ENCODE assay signal across 8 cellular contexts in genomic region chr3:182792901-182793662, GRCh38. TPM values are rescaled to one million over a fixed set of nuclear protein-coding genes. Genes with fewer than 3 reads are reported as not detected.
A peak's percentile ranks its signal among the peaks of the same experiment; 100 is the strongest.
DNase-seq lines count a peak whose midpoint lies in the region; ATAC-seq and TF ChIP-seq lines count a peak whose summit lies in the region.

Gene ATP11B, plus strand, starts transcription at chr3:182793504. Its CDS starts 256 bp downstream, at chr3:182793760.

- TSS peak; percentile 97 for BruUV-seq in Calu3 (replicated peaks; lab: Mats Ljungman, UMichigan)

- DNase-seq in Calu3 = peak; percentile 90
- DNase-seq in GM20000 (ENCODE audit: low spot score) = peak; percentile 95
- DNase-seq in HT-29 (ENCODE audit: low spot score) = peak; percentile 73
- DNase-seq in OCI-M1 (lab: John Stamatoyannopoulos, UW) = peak; percentile 71
- DNase-seq in activated T-cell treated with anti-CD3 and anti-CD28 coated beads for 4 hours = peak; percentile 71
- peak; percentile 66 for DNase-seq in epithelial cell of esophagus (ENCODE audit: low read depth)
- DNase-seq in mucosa of descending colon = peak; percentile 85 to 90 (median 87)
- DNase-seq in stimulated activated CD8-positive, alpha-beta memory T cell treated with anti-CD3 and anti-CD28 coated beads, Interleukin-4, amount 100 ng/mL, for 1 hour (ENCODE audit: low read depth in 2 of 2, low spot score in 1 of 2) = peak; percentile 66 to 73

- intact Hi-C loops in Calu3 (cut with micrococcal nuclease; ENCODE audit: unreplicated experiment) = no loop called here
- intact Hi-C loops in mucosa of descending colon (cut with DNase I, micrococcal nuclease) = no loop called here

- peak within 1 kb of the TSS; percentile 90 for H3K4me3 Mint-ChIP-seq in Calu3 (ENCODE audit: low read depth, unreplicated experiment)

- H3K4me1 ChIP-seq in mucosa of descending colon (ENCODE audit: low read depth) = peaks cover 9% of the 10 kb centered on the region

- H3K9me3 ChIP-seq in mucosa of descending colon = no peaks in the 10 kb centered on the region

- H3K36me3 ChIP-seq in mucosa of descending colon (ENCODE audit: low read depth) = no peaks in the 10 kb centered on the region

- peak; percentile 90 for ATAC-seq in mucosa of descending colon

- H3K9me3 Mint-ChIP-seq in Calu3 (ENCODE audit: low read depth, unreplicated experiment) = no peaks in the 10 kb centered on the region

- H3K27me3 Mint-ChIP-seq in Calu3 (ENCODE audit: unreplicated experiment) = no peaks in the 10 kb centered on the region

- peaks cover 34% of the 10 kb centered on the region for H3K36me3 Mint-ChIP-seq in Calu3 (ENCODE audit: insufficient read depth, unreplicated experiment)

- H3K4me1 Mint-ChIP-seq in Calu3 (ENCODE audit: low read depth, unreplicated experiment) = peaks cover 26% of the 10 kb centered on the region

- CTCF ChIA-PET in Calu3 (lab: Charles Lee) = interaction anchor here (0.6 to 3.0 kb wide), 5 partner anchors 29 to 320 kb away, joined by 3 to 22 read pairs (median 3); no protein-coding TSS in a partner anchor

- TF ChIP-seq CTCF in Calu3 (IDR thresholded peaks at IDR 0.05; ENCODE audit: unreplicated experiment) = no peak
- no peak for TF ChIP-seq CTCF in GM20000 (IDR thresholded peaks at IDR 0.05; ENCODE audit: extremely low read depth, missing control alignments)
- TF ChIP-seq CTCF in epithelial cell of esophagus (IDR thresholded peaks at IDR 0.05; ENCODE audit: insufficient read depth, low read depth, low read length, missing control alignments) = no peak
- TF ChIP-seq CTCF in mucosa of descending colon (IDR thresholded peaks at IDR 0.05) = no peak

- peak within 1 kb of the TSS; percentile 94 for H3K4me3 ChIP-seq in epithelial cell of esophagus (ENCODE audit: low read length)
- peak within 1 kb of the TSS; percentile 92 for H3K4me3 ChIP-seq in mucosa of descending colon

- peak within 1 kb of the TSS; percentile 87 for H3K27ac Mint-ChIP-seq in Calu3 (ENCODE audit: unreplicated experiment)

RNA-seq across cellular contexts. Expression of gene ATP11B, which starts in this region (rescaled TPM):
- total RNA-seq in Calu3 (2022) (81.9 and 84.0 TPM in 2 replicates), mucosa of descending colon (100 to 1,000 TPM; 100 to 107 (median 102) TPM)
- total RNA-seq in HT-29 (2014; rRNA removed; shearing (Covaris generic)) = 44.1 and 59.4 TPM in 2 replicates

Comparison
In these comparisons a context has a peak if more than half of its experiments do, and no peak if none do; other contexts are left out.
1. Peak in every context shown above with its lines: DNase-seq, ATAC-seq and H3K4me3 ChIP-seq.